Comparison of ENCODE assay signal across 9 cellular contexts in genomic region chr21:25639167-25639921, GRCh38. TPM values are rescaled to one million over a fixed set of nuclear protein-coding genes. Genes with fewer than 3 reads are reported as not detected.
A peak's percentile ranks its signal among the peaks of the same experiment; 100 is the strongest.
DNase-seq lines count a peak whose midpoint lies in the region; ATAC-seq and TF ChIP-seq lines count a peak whose summit lies in the region.
"Had no signal": no experiment of that assay in that cellular context is flagged by ENCODE, and none has a peak within 500 bp of the region (broad histone marks: within the 10 kb centered on the region; RNA-seq: fewer than 3 reads in every experiment).

A gene with protein sequence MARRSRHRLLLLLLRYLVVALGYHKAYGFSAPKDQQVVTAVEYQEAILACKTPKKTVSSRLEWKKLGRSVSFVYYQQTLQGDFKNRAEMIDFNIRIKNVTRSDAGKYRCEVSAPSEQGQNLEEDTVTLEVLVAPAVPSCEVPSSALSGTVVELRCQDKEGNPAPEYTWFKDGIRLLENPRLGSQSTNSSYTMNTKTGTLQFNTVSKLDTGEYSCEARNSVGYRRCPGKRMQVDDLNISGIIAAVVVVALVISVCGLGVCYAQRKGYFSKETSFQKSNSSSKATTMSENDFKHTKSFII (plus strand): TSS chr21:25639258. CDS start chr21:25639822, 564 bp downstream.

- ATAC-seq in GM19455 (IDR thresholded peaks at IDR 0.05; ENCODE audit: unreplicated experiment), result peak; percentile 74
- ATAC-seq in HG03558 (IDR thresholded peaks at IDR 0.05; ENCODE audit: extremely low read depth, unreplicated experiment), result peak; percentile 45

- peaks cover 18% of the 10 kb centered on the region for H3K4me1 ChIP-seq in CD4-positive, alpha-beta memory T cell (ENCODE audit: insufficient read depth, low read length)

- CTCF ChIA-PET in CD4-positive, alpha-beta memory T cell (lab: Charles Lee; ENCODE audit: partially characterized antibody), result interaction anchor here (1.7 to 2.0 kb wide), 2 partner anchors 9 to 31 kb away, joined by 4 to 13 read pairs; no protein-coding TSS in a partner anchor

- intact Hi-C loops in CD4-positive, alpha-beta memory T cell (cut with micrococcal nuclease), result loop anchor here (1.0 to 2.0 kb wide), 3 partner anchors 31 to 218 kb away; no protein-coding TSS in a partner anchor

- peak; percentile 71 for TF ChIP-seq CTCF in WERI-Rb-1 (IDR thresholded peaks at IDR 0.05; ENCODE audit: low read depth, low read length)
- TF ChIP-seq CTCF in cardiac fibroblast (IDR thresholded peaks at IDR 0.05; ENCODE audit: low read depth, low read length), result peak; percentile 16

- H3K9me3 ChIP-seq in CD4-positive, alpha-beta memory T cell (ENCODE audit: control insufficient read depth in 1 of 2, low read length in 2 of 2), result no peaks in the 10 kb centered on the region
- H3K9me3 ChIP-seq in WERI-Rb-1 (ENCODE audit: severe bottlenecking), result no peaks in the 10 kb centered on the region

- H3K27ac Mint-ChIP-seq in CD4-positive, alpha-beta memory T cell, result peak within 1 kb of the TSS in 5 of 7 donors; percentile 3 to 53 (median 31)

- POLR2A ChIA-PET in CD4-positive, alpha-beta memory T cell (lab: Charles Lee; ENCODE audit: partially characterized antibody), result no interaction called here

- peak within 1 kb of the TSS; percentile 1 to 55 for H3K4me3 ChIP-seq in CD4-positive, alpha-beta memory T cell (ENCODE audit: low read length in 2 of 2)
- H3K4me3 ChIP-seq in WERI-Rb-1 (ENCODE audit: low read depth, low read length) (peak within 1 kb of the TSS; percentile 84), cardiac fibroblast (replicated peaks in 1 of 2; ENCODE audit: low read depth in 2 of 2, low read length in 2 of 2) (peak within 1 kb of the TSS; percentile 49 to 58)

- H3K4me3 Mint-ChIP-seq in CD4-positive, alpha-beta memory T cell, result peak within 1 kb of the TSS; percentile 72 to 87 (median 82)

- H3K4me1 Mint-ChIP-seq in CD4-positive, alpha-beta memory T cell, result peaks cover 9 to 20% (median 13%) of the 10 kb centered on the region in 4 donors

- DNase-seq in CD4-positive, alpha-beta memory T cell, result peak; percentile 3 to 52 (median 36)
- DNase-seq in WERI-Rb-1, result peak; percentile 95
- DNase-seq in cardiac fibroblast (ENCODE audit: low read depth in 2 of 2), result peak in 1 of 2 donors; percentile 12
- DNase-seq in kidney tubule cell (ENCODE audit: low spot score), result peak; percentile 11
- peak; percentile 48 for DNase-seq in stimulated activated CD4-positive, alpha-beta T cell treated with anti-CD3 and anti-CD28 coated beads, Interleukin-4, amount 100 ng/mL, for 1 hour
- DNase-seq in UCSD-AML1 (lab: John Stamatoyannopoulos, UW; ENCODE audit: unreplicated experiment), result no peak

- no peaks in the 10 kb centered on the region for H3K36me3 ChIP-seq in CD4-positive, alpha-beta memory T cell (ENCODE audit: insufficient read depth, low read length)
- H3K36me3 ChIP-seq in WERI-Rb-1, result peaks cover 7% of the 10 kb centered on the region

- no peaks in the 10 kb centered on the region for H3K9me3 Mint-ChIP-seq in CD4-positive, alpha-beta memory T cell

- H3K27me3 Mint-ChIP-seq in CD4-positive, alpha-beta memory T cell, result peaks cover 24 to 27% of the 10 kb centered on the region in 2 donors

- H3K27ac ChIP-seq in CD4-positive, alpha-beta memory T cell (ENCODE audit: low read depth, low read length), result no peak within 1 kb of the TSS
- H3K27ac ChIP-seq in WERI-Rb-1, result peak within 1 kb of the TSS; percentile 98
- H3K27ac ChIP-seq: VCaP had no signal

- H3K27me3 ChIP-seq in CD4-positive, alpha-beta memory T cell (ENCODE audit: insufficient read depth, low read length), result peaks cover 16% of the 10 kb centered on the region
- no peaks in the 10 kb centered on the region for H3K27me3 ChIP-seq in WERI-Rb-1 (ENCODE audit: insufficient read depth, low read depth, severe bottlenecking)

- no peaks in the 10 kb centered on the region for H3K36me3 Mint-ChIP-seq in CD4-positive, alpha-beta memory T cell

RNA-seq across cellular contexts. Expression of the gene that starts here (rescaled TPM):
- under 1 TPM in 1 of 2 experiments, not detected in 1; 0.67 TPM for total RNA-seq in CD4-positive, alpha-beta memory T cell
- polyA plus RNA-seq in CD4-positive, alpha-beta memory T cell, result under 1 TPM in 1 of 2 donors, not detected in 1; 0.39 TPM

Comparison
In these comparisons a context has a peak if more than half of its experiments do, and no peak if none do; other contexts are left out.
1. Peak in DNase-seq and H3K4me3 ChIP-seq in CD4-positive, alpha-beta memory T cell; RNA of the gene not detected or under 1 TPM.
2. H3K4me3 ChIP-seq: peak in every context shown above with its lines; median percentile 84 in WERI-Rb-1; 54 in cardiac fibroblast; 28 in CD4-positive, alpha-beta memory T cell.